8 cellular contexts compared by ENCODE assay signal in the genomic region with DNA sequence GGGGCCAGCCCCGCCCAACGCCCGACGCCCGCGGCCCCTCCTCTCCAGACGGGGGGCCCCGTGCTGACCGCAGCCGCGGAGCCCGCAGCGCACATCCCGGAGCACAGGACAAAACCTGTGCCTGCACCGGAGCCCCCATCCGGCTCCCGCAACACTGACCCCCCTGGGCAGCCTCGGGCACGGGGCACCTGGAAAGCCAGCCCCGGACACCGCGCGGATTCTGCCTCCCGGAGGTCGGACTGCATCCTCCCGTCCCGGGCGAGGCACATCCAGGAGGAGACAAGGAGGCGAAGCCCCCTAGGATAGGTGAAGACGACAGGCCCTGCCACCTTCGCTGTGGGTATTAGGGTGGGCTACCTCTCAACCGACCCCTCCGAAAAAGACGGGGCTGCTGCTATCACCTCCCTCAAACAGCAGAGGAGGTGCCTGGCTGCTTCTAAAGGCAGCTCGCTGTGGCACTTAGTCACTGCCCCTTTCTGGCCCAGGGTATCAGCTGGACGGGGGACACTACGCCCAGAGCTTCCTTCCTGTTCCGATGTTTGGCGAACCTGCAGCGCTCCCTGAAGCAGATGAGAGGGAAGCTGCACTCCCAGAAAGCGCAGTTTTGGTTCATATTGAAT. TPM values are rescaled to one million over a fixed set of nuclear protein-coding genes. Genes with fewer than 3 reads are reported as not detected.
DNase-seq lines count a peak whose midpoint lies in the region; ATAC-seq and TF ChIP-seq lines count a peak whose summit lies in the region.

No MANE protein-coding gene starts in this region.

- TF ChIP-seq CTCF in smooth muscle cell (IDR thresholded peaks at IDR 0.05; ENCODE audit: borderline replicate concordance, insufficient read depth, poor library complexity, severe bottlenecking) = no peak

- H3K9me3 ChIP-seq in smooth muscle cell (replicated peaks; ENCODE audit: low read depth) = no peaks in the 10 kb centered on the region

- peaks cover 14% of the 10 kb centered on the region for H3K4me1 ChIP-seq in smooth muscle cell (ENCODE audit: low read depth)

- H3K27ac ChIP-seq in angular gyrus (ENCODE audit: low read depth, low read length) (peak overlapping the region; percentile 75), smooth muscle cell (ENCODE audit: low read depth) (peak overlapping the region; percentile 26)

- H4K20me1 ChIP-seq in smooth muscle cell (ENCODE audit: low read depth) = peaks cover 4% of the 10 kb centered on the region

- peak overlapping the region; percentile 69 for H3K9ac ChIP-seq in smooth muscle cell (ENCODE audit: low read depth)

- peaks cover 3% of the 10 kb centered on the region for H3K79me2 ChIP-seq in smooth muscle cell (ENCODE audit: low read depth)

- H2AFZ ChIP-seq in smooth muscle cell (ENCODE audit: low read depth) = peak overlapping the region; percentile 70

- ATAC-seq in HG02763 (IDR thresholded peaks at IDR 0.05; ENCODE audit: unreplicated experiment) (peak; percentile 1), HG02885 (IDR thresholded peaks at IDR 0.05; ENCODE audit: poor library complexity, unreplicated experiment) (no peak)

- 5% methylated on average over 36 of the region's 41 CpGs for WGBS in smooth muscle cell (ENCODE audit: low lambda C conversion rate)

- DNase-seq in NCI-H2081 (lab: John Stamatoyannopoulos, UW) = peak; percentile 30 to 38
- DNase-seq in NCI-H2081 treated with DMSO at 0.1 percent for 48 hours (lab: John Stamatoyannopoulos, UW) = no peak
- DNase-seq in NCI-H510A (lab: John Stamatoyannopoulos, UW) = peak; percentile 43
- peak; percentile 62 for DNase-seq in iPS-NIHi11 (ENCODE audit: low spot score)
- DNase-seq in smooth muscle cell (lab: John Stamatoyannopoulos, UW; ENCODE audit: unreplicated experiment) = no peak

- peak overlapping the region; percentile 80 for H3K4me3 ChIP-seq in smooth muscle cell

- H3K36me3 ChIP-seq in smooth muscle cell (ENCODE audit: low read depth) = no peaks in the 10 kb centered on the region

- peaks cover 27% of the 10 kb centered on the region for H3F3A ChIP-seq in smooth muscle cell (ENCODE audit: low read depth)

- H3K27me3 ChIP-seq in smooth muscle cell (ENCODE audit: low read depth) = no peaks in the 10 kb centered on the region

- peak overlapping the region; percentile 93 for H3K4me2 ChIP-seq in smooth muscle cell

RNA-seq across cellular contexts. Expression of gene XXYLT1, which starts 10.6 kb away (rescaled TPM):
- 22.2 and 28.7 TPM in 2 replicates for total RNA-seq in smooth muscle cell
- 24.4 and 35.4 TPM in 2 replicates for polyA plus RNA-seq in smooth muscle cell

Comparison
In these comparisons a context has a peak if more than half of its experiments do, and no peak if none do; other contexts are left out.
1. DNase-seq: peak in NCI-H2081 (2 of 2), NCI-H510A (single experiment) and iPS-NIHi11 (single experiment); none in NCI-H2081 treated with DMSO at 0.1 percent for 48 hours (single experiment) and smooth muscle cell (single experiment).